Comparison of ENCODE assay signal across 29 cellular contexts in the genomic region with DNA sequence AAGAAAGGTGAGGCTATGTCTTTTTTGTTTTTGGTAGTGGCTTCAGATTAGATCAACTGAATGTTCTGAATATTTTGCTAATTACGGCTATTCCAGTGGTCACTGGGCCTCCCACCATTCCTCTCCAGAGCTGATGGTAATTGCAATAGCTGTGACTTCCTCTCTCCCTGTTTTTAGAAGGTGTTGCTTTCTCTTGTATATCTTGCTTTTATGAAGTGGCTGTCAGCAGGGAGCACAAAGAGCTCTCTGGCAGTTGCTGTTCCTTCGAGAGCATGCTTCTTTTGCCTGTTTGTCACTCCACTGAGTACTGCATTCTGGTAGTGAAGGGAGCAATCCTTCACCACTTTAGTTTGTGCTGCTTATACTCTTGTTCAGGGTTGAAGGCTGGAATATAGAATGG.
A peak's percentile ranks its signal among the peaks of the same experiment; 100 is the strongest.
DNase-seq lines count a peak whose midpoint lies in the region; ATAC-seq and TF ChIP-seq lines count a peak whose summit lies in the region.
"Had no signal": no experiment of that assay in that cellular context is flagged by ENCODE, and none has a peak within 500 bp of the region (broad histone marks: within the 10 kb centered on the region; RNA-seq: fewer than 3 reads in every experiment).

No MANE protein-coding gene starts in this region.

- peaks cover 26 to 29% of the 10 kb centered on the region in 2 experiments for H3K4me1 Mint-ChIP-seq in H9
- H3K4me1 Mint-ChIP-seq in T-helper 17 cell: peaks cover 5% of the 10 kb centered on the region
- H3K4me1 Mint-ChIP-seq: activated naive CD8-positive, alpha-beta T cell treated with anti-CD3 and anti-CD28 coated beads, Interleukin-2, amount 50 U/mL, for 24 hours had no signal

- peak overlapping the region in 2 of 3 experiments; percentile 1 to 86; a peak in 3 of 7 replicates for H3K27ac Mint-ChIP-seq in H9
- no peak overlapping the region for H3K27ac Mint-ChIP-seq in T-helper 17 cell
- H3K27ac Mint-ChIP-seq: activated naive CD8-positive, alpha-beta T cell treated with anti-CD3 and anti-CD28 coated beads, Interleukin-2, amount 50 U/mL, for 24 hours; immature natural killer cell; stimulated activated naive CD8-positive, alpha-beta T cell treated with anti-CD3 and anti-CD28 coated beads, Interleukin-15, amount 100 ng/mL, for 72 hours had no signal

- H3K4ac ChIP-seq in H9 (ENCODE audit: low read depth, low read length): no peak overlapping the region

- H2BK5ac ChIP-seq in H9 (ENCODE audit: insufficient read length, low read length): no peak overlapping the region

- no peak overlapping the region for H3K9ac ChIP-seq in H9 (ENCODE audit: extremely low read depth, insufficient read length, low read length)
- H3K9ac ChIP-seq: SK-N-SH had no signal

- no peak overlapping the region for H4K8ac ChIP-seq in H9 (replicated peaks; ENCODE audit: insufficient read length, low read depth, low read length)

- no peak overlapping the region for H2AFZ ChIP-seq in H9 (ENCODE audit: low read length)

- H3K23me2 ChIP-seq in H9 (ENCODE audit: insufficient read length, low read depth, low read length, poor library complexity, severe bottlenecking): no peaks in the 10 kb centered on the region

- no peak overlapping the region for H3K14ac ChIP-seq in H9 (ENCODE audit: insufficient read depth, low read length)

- no peak overlapping the region for H3K18ac ChIP-seq in H9 (ENCODE audit: insufficient read length, low read depth, low read length)

- no peak overlapping the region for H3K27ac ChIP-seq in H9 (ENCODE audit: insufficient read length, low read depth, low read length)
- H3K27ac ChIP-seq in left lung: no peak overlapping the region
- H3K27ac ChIP-seq in ascending aorta: no peak overlapping the region
- H3K27ac ChIP-seq: neutrophil, RWPE1, thoracic aorta, uterus had no signal

- no peaks in the 10 kb centered on the region for H3K79me1 ChIP-seq in H9 (ENCODE audit: insufficient read depth, low read depth, low read length, poor library complexity, severe bottlenecking)

- intact Hi-C loops in left ventricle myocardium superior (cut with micrococcal nuclease): no loop called here
- intact Hi-C loops in left lung (cut with DNase I): no loop called here
- intact Hi-C loops in ascending aorta (cut with DNase I): no loop called here

- no peak overlapping the region for H3K56ac ChIP-seq in H9 (ENCODE audit: insufficient read length, low read depth, low read length)

- H3K79me2 ChIP-seq in H9 (ENCODE audit: insufficient read depth, low read length): no peaks in the 10 kb centered on the region

- no peak overlapping the region for H2BK20ac ChIP-seq in H9 (ENCODE audit: low read depth, low read length, poor library complexity, severe bottlenecking)

- H2BK120ac ChIP-seq in H9 (ENCODE audit: low read depth, low read length, poor library complexity, severe bottlenecking): no peak overlapping the region

- H3K9me3 ChIP-seq in H9 (ENCODE audit: control insufficient read depth, low read depth, low read length) (no peaks in the 10 kb centered on the region), left lung (no peaks in the 10 kb centered on the region), ascending aorta (no peaks in the 10 kb centered on the region), T-helper 17 cell (ENCODE audit: control insufficient read depth, low read length, poor library complexity, severe bottlenecking) (no peaks in the 10 kb centered on the region)
- H3K9me3 ChIP-seq: HAP-1, neutrophil, SK-N-SH, thoracic aorta, uterus had no signal

- H3K9me3 Mint-ChIP-seq in H9: peaks cover 11 to 12% of the 10 kb centered on the region in 2 experiments; a peak in 4 of 5 replicates
- H3K9me3 Mint-ChIP-seq: immature natural killer cell had no signal

- H2BK12ac ChIP-seq in H9 (ENCODE audit: insufficient read length, low read depth, low read length): no peak overlapping the region

- H3K4me3 Mint-ChIP-seq in H9 (0 out of 5 replicates have a peak overlapping the region, but pooled peaks of 1 of the 2 experiments have one; percentile 4), T-helper 17 cell (no peak overlapping the region)
- H3K4me3 Mint-ChIP-seq: activated naive CD8-positive, alpha-beta T cell treated with anti-CD3 and anti-CD28 coated beads, Interleukin-2, amount 50 U/mL, for 24 hours; immature natural killer cell; stimulated activated naive CD8-positive, alpha-beta T cell treated with anti-CD3 and anti-CD28 coated beads, Interleukin-15, amount 100 ng/mL, for 72 hours had no signal

- H3K4me3 ChIP-seq in left lung: no peak overlapping the region
- no peak overlapping the region for H3K4me3 ChIP-seq in ascending aorta
- H3K4me3 ChIP-seq: HAP-1, thoracic aorta, uterus had no signal

- no peak overlapping the region for H3K23ac ChIP-seq in H9 (ENCODE audit: insufficient read length, low read depth, low read length)

- H3K4me2 ChIP-seq in H9 (ENCODE audit: insufficient read depth, insufficient read length, low read length): peak overlapping the region; percentile 6
- H3K4me2 ChIP-seq: SK-N-SH had no signal

- TF ChIP-seq CTCF in H9 (conservative IDR thresholded peaks at IDR 0.05): no peak
- no peak for TF ChIP-seq CTCF in left lung (IDR thresholded peaks at IDR 0.05)
- no peak for TF ChIP-seq CTCF in ascending aorta (IDR thresholded peaks at IDR 0.05)

- no peak overlapping the region for H4K91ac ChIP-seq in H9 (ENCODE audit: insufficient read length, low read depth, low read length)

- H4K5ac ChIP-seq in H9 (ENCODE audit: insufficient read length, low read depth, low read length): no peak overlapping the region

- no peaks in the 10 kb centered on the region for H3K27me3 ChIP-seq in H9 (ENCODE audit: insufficient read depth, low read length)
- H3K27me3 ChIP-seq in left lung: no peaks in the 10 kb centered on the region
- no peaks in the 10 kb centered on the region for H3K27me3 ChIP-seq in ascending aorta
- H3K27me3 ChIP-seq: neutrophil, uterus had no signal

- no CpG with 5 or more reads among the region's 2 CpGs for WGBS in H9 (ENCODE audit: extremely low coverage, insufficient read length, low lambda C conversion rate)

- no peak overlapping the region for H2BK15ac ChIP-seq in H9 (ENCODE audit: low read depth, low read length)

- DNase-seq in ELF-1 (ENCODE audit: low read depth, low spot score) (peak; percentile 19), H9 (peak; percentile 39), left ventricle myocardium superior (no peak), left lung (no peak), ascending aorta (ENCODE audit: low spot score in 2 of 2) (no peak), T-helper 17 cell (no peak), 8988T (no peak)
- DNase-seq: activated CD4-positive, alpha-beta T cell treated with anti-CD3 and anti-CD28 coated beads, Interleukin-2, amount 50 U/mL, for 48 hours; activated CD4-positive, CD25-positive, alpha-beta regulatory T cell treated with anti-CD3 and anti-CD28 coated beads, Interleukin-2, amount 50 U/mL, for 72 hours; activated gamma-delta T cell treated with Interleukin-2 at 50 U/mL for 16 hours; activated naive CD8-positive, alpha-beta T cell treated with anti-CD3 and anti-CD28 coated beads, Interleukin-2, amount 50 U/mL, for 24 hours; activated T-cell treated with anti-CD3 and anti-CD28 coated beads, Interleukin-2, amount 50 U/mL, for 48 hours; central memory CD4-positive, alpha-beta T cell; cortex of kidney; effector memory CD4-positive, alpha-beta T cell; EL; immature natural killer cell; NCI-H1694; OCI-M1; SK-N-SH; stimulated activated CD8-positive, alpha-beta memory T cell treated with anti-CD3 and anti-CD28 coated beads, Interleukin-4, amount 100 ng/mL, for 48 hours; stimulated activated naive CD8-positive, alpha-beta T cell treated with anti-CD3 and anti-CD28 coated beads, Interleukin-15, amount 100 ng/mL, for 72 hours; T-helper 2 cell; uterus had no signal

- H3K36me3 ChIP-seq in left lung (no peaks in the 10 kb centered on the region), ascending aorta (no peaks in the 10 kb centered on the region)
- H3K36me3 ChIP-seq: HAP-1, neutrophil, thoracic aorta, uterus had no signal

- no peaks in the 10 kb centered on the region for H4K20me1 ChIP-seq in H9 (ENCODE audit: control insufficient read depth, insufficient read depth, insufficient read length)

- H2AK5ac ChIP-seq in H9 (ENCODE audit: insufficient read length, low read length): no peak overlapping the region

- peak; percentile 90 for ATAC-seq in left ventricle myocardium superior
- ATAC-seq in left lung: peak; percentile 35
- no peak for ATAC-seq in T-helper 17 cell
- ATAC-seq: activated naive CD8-positive, alpha-beta T cell treated with anti-CD3 and anti-CD28 coated beads, Interleukin-2, amount 50 U/mL, for 24 hours; sciatic nerve; stimulated activated naive CD8-positive, alpha-beta T cell treated with anti-CD3 and anti-CD28 coated beads, Interleukin-15, amount 100 ng/mL, for 72 hours had no signal

- no peak overlapping the region for H3T11ph ChIP-seq in H9 (ENCODE audit: low read length)

- H3K27me3 Mint-ChIP-seq in H9 (ENCODE audit: low read depth) (no peaks in the 10 kb centered on the region), T-helper 17 cell (no peaks in the 10 kb centered on the region)
- H3K27me3 Mint-ChIP-seq: activated naive CD8-positive, alpha-beta T cell treated with anti-CD3 and anti-CD28 coated beads, Interleukin-2, amount 50 U/mL, for 24 hours; stimulated activated naive CD8-positive, alpha-beta T cell treated with anti-CD3 and anti-CD28 coated beads, Interleukin-15, amount 100 ng/mL, for 72 hours had no signal

- peaks cover 8 to 15% (median 13%) of the 10 kb centered on the region in 3 experiments for H3K36me3 Mint-ChIP-seq in H9 (ENCODE audit: insufficient read depth in 1 of 3, low read depth in 3 of 3)
- H3K36me3 Mint-ChIP-seq in T-helper 17 cell (ENCODE audit: low read depth): no peaks in the 10 kb centered on the region

- H3K4me1 ChIP-seq in H9 (ENCODE audit: insufficient read depth, low read length) (peaks cover 4% of the 10 kb centered on the region; the same call in 1 of the 2 replicates), left lung (no peaks in the 10 kb centered on the region), ascending aorta (no peaks in the 10 kb centered on the region)
- H3K4me1 ChIP-seq: HAP-1, uterus had no signal

Comparison
In these comparisons a context has a peak if more than half of its experiments do, and no peak if none do; other contexts are left out.
1. DNase-seq: peak in ELF-1 (single experiment) and H9 (single experiment); none in left ventricle myocardium superior (single experiment), left lung (0 of 2), ascending aorta (0 of 2), T-helper 17 cell (0 of 3) and 8988T (single experiment).